ENCODE assay signal across 9 cellular contexts in the genomic region with DNA sequence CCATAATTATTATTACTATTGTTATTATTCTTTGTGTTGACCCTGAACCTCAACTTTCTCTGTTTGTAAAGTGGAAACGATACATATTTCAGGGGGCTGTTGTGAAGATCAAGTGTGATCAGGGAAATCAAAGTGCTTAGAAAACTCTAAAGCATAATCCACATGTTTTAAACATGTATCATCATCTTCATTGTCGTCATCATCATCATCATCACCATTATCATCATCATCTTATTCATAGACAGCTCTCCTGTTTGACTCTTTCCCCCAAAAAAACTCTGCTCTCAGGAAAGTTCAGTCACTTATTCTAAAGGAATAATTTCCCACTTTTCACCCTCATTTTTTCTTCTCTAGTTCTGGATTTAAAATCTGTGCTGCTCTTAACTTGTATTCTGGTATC. TPM values are rescaled to one million over a fixed set of nuclear protein-coding genes. Genes with fewer than 3 reads are reported as not detected.
"Had no signal": no experiment of that assay in that cellular context is flagged by ENCODE, and none has a peak within 500 bp of the region (broad histone marks: within the 10 kb centered on the region; RNA-seq: fewer than 3 reads in every experiment).

No MANE protein-coding gene starts in this region.

- FAIRE-seq: G401.6, GM12878, GM12891, GM12892, GM18507, GM19239 had no signal

- H3K4me3 ChIP-seq: GM12878 had no signal

- DNase-seq: GDM1, GF-D8 had no signal

- ATAC-seq: GM12878 had no signal

RNA-seq across cellular contexts. Expression of gene PTPRN, which starts 5.0 kb away (rescaled TPM):
- total RNA-seq: GM12878 had no signal

RNA-seq across cellular contexts. Expression of gene RESP18, which starts 28.3 kb away (rescaled TPM):
- total RNA-seq: G401, GM12878 had no signal
- polyA plus RNA-seq: GM12878 had no signal

RNA-seq across cellular contexts. Expression of gene TUBA4B, which starts 51.2 kb away (rescaled TPM):
- total RNA-seq: G401, GM12878 had no signal
